In genomic region chr2:46170611-46171385, GRCh38 we compare ENCODE assay signal across 16 cellular contexts.
DNase-seq lines count a peak whose midpoint lies in the region; ATAC-seq and TF ChIP-seq lines count a peak whose summit lies in the region.
"Had no signal": no experiment of that assay in that cellular context is flagged by ENCODE, and none has a peak within 500 bp of the region (broad histone marks: within the 10 kb centered on the region; RNA-seq: fewer than 3 reads in every experiment).

No MANE protein-coding gene starts in this region.

- in situ Hi-C loops in Panc1 (cut with HindIII; ENCODE audit: low pct_unique_long_range_greater_than_20kb, low sequenced_read_pairs) (no loop called here), KBM-7 (cut with MboI; ENCODE audit: low pct_unique_long_range_greater_than_20kb, low sequenced_read_pairs) (no loop called here)

- no peaks in the 10 kb centered on the region for H3K27me3 ChIP-seq in GM23338 (ENCODE audit: insufficient read depth)
- H3K27me3 ChIP-seq in Panc1 (ENCODE audit: control insufficient read depth, insufficient read depth, low read length), result no peaks in the 10 kb centered on the region
- no peaks in the 10 kb centered on the region for H3K27me3 ChIP-seq in esophagus (ENCODE audit: control insufficient read depth in 1 of 2, insufficient read depth in 2 of 2, low read length in 2 of 2)
- H3K27me3 ChIP-seq in smooth muscle cell (ENCODE audit: low read depth), result no peaks in the 10 kb centered on the region
- H3K27me3 ChIP-seq in colonic mucosa, result no peaks in the 10 kb centered on the region
- H3K27me3 ChIP-seq: cardiac muscle cell, pancreas had no signal

- H3K4me3 Mint-ChIP-seq in GM23338, result no peak overlapping the region
- H3K4me3 Mint-ChIP-seq: activated CD4-positive, alpha-beta T cell treated with anti-CD3 and anti-CD28 coated beads, Interleukin-2, amount 10 ng/mL, durations not matched to agents 7 days and 5 days; activated T-helper 17 cell treated with anti-CD3 and anti-CD28 coated beads, Interleukin-2, amount 50 U/mL, for 72 hours; T-helper 17 cell had no signal

- H3K9ac ChIP-seq in smooth muscle cell (ENCODE audit: low read depth) (no peak overlapping the region), colonic mucosa (ENCODE audit: low read depth in 2 of 2, low read length in 2 of 2) (no peak overlapping the region)

- H3K4me2 ChIP-seq in GM23338 (no peak overlapping the region), smooth muscle cell (peak overlapping the region; percentile 42)

- peaks cover 9% of the 10 kb centered on the region for H3K4me1 ChIP-seq in GM23338 (ENCODE audit: insufficient read depth)
- H3K4me1 ChIP-seq in Panc1 (ENCODE audit: control insufficient read depth, insufficient read depth, low read length), result 0 out of 2 replicates have a peak, but pooled peaks cover 3% of the 10 kb centered on the region
- H3K4me1 ChIP-seq in esophagus (ENCODE audit: control insufficient read depth in 2 of 2, insufficient read depth in 2 of 2, low read length in 1 of 2), result peaks cover 3 to 25% of the 10 kb centered on the region in 2 donors
- peaks cover 30% of the 10 kb centered on the region for H3K4me1 ChIP-seq in smooth muscle cell (ENCODE audit: low read depth)
- no peaks in the 10 kb centered on the region for H3K4me1 ChIP-seq in colonic mucosa
- H3K4me1 ChIP-seq: pancreas had no signal

- TF ChIP-seq CTCF in GM23338 (conservative IDR thresholded peaks at IDR 0.05; ENCODE audit: low read depth in 2 of 2), result no peak
- TF ChIP-seq CTCF in Panc1 (IDR thresholded peaks at IDR 0.05), result no peak
- no peak for TF ChIP-seq CTCF in smooth muscle cell (IDR thresholded peaks at IDR 0.05; ENCODE audit: borderline replicate concordance, insufficient read depth, poor library complexity, severe bottlenecking)
- TF ChIP-seq CTCF in colonic mucosa (IDR thresholded peaks at IDR 0.05), result no peak

- H3K9me2 ChIP-seq in GM23338 (ENCODE audit: insufficient read depth), result peaks cover 7% of the 10 kb centered on the region; the same call in 1 of the 2 replicates

- no peak overlapping the region for H2AFZ ChIP-seq in GM23338
- no peak overlapping the region for H2AFZ ChIP-seq in smooth muscle cell (ENCODE audit: low read depth)

- CTCF ChIA-PET in Panc1 (lab: Charles Lee), result no interaction called here

- ATAC-seq in GM23338, result peak; percentile 28
- ATAC-seq in Panc1, result 0 out of 2 replicates have a peak, but pooled peaks have one; percentile 56
- ATAC-seq: activated T-helper 17 cell treated with anti-CD3 and anti-CD28 coated beads, Interleukin-2, amount 50 U/mL, for 72 hours; T-helper 17 cell had no signal

- H3K36me3 ChIP-seq in GM23338 (ENCODE audit: insufficient read depth) (no peaks in the 10 kb centered on the region), Panc1 (ENCODE audit: control insufficient read depth, insufficient read depth, low read length) (no peaks in the 10 kb centered on the region), esophagus (ENCODE audit: control insufficient read depth in 2 of 2, insufficient read depth in 2 of 2, low read length in 1 of 2) (peaks cover 0 to 2% of the 10 kb centered on the region in 2 donors), smooth muscle cell (ENCODE audit: low read depth) (no peaks in the 10 kb centered on the region), colonic mucosa (no peaks in the 10 kb centered on the region)
- H3K36me3 ChIP-seq: cardiac muscle cell, pancreas had no signal

- H3K36me3 Mint-ChIP-seq in GM23338 (ENCODE audit: low read depth), result no peaks in the 10 kb centered on the region

- peaks cover 2% of the 10 kb centered on the region for H3K27me3 Mint-ChIP-seq in GM23338 (ENCODE audit: insufficient read depth, low read depth, poor library complexity)
- H3K27me3 Mint-ChIP-seq: activated CD4-positive, alpha-beta T cell treated with anti-CD3 and anti-CD28 coated beads, Interleukin-2, amount 10 ng/mL, durations not matched to agents 7 days and 5 days; activated T-helper 17 cell treated with anti-CD3 and anti-CD28 coated beads, Interleukin-2, amount 50 U/mL, for 72 hours; T-helper 17 cell had no signal

- POLR2A ChIA-PET in Panc1 (lab: Charles Lee), result interaction anchor here (0.6 kb wide), 1 partner anchor 295 kb away, joined by 5 read pairs; no protein-coding TSS in a partner anchor

- no peak overlapping the region for H3K27ac Mint-ChIP-seq in GM23338
- H3K27ac Mint-ChIP-seq: activated CD4-positive, alpha-beta T cell treated with anti-CD3 and anti-CD28 coated beads, Interleukin-2, amount 10 ng/mL, durations not matched to agents 7 days and 5 days; activated T-helper 17 cell treated with anti-CD3 and anti-CD28 coated beads, Interleukin-2, amount 50 U/mL, for 72 hours; T-helper 17 cell had no signal

- H4K20me1 ChIP-seq in GM23338 (replicated peaks; ENCODE audit: insufficient read depth), result no peaks in the 10 kb centered on the region
- H4K20me1 ChIP-seq in smooth muscle cell (ENCODE audit: low read depth), result no peaks in the 10 kb centered on the region

- H3F3A ChIP-seq in GM23338 (replicated peaks; ENCODE audit: low read depth) (no peaks in the 10 kb centered on the region), smooth muscle cell (ENCODE audit: low read depth) (peaks cover 33% of the 10 kb centered on the region)

- intact Hi-C loops in Panc1 (cut with micrococcal nuclease; ENCODE audit: unreplicated experiment) (no loop called here), colonic mucosa (cut with DNase I) (no loop called here)

- H3K79me2 ChIP-seq in GM23338 (replicated peaks; ENCODE audit: insufficient read depth), result no peaks in the 10 kb centered on the region
- H3K79me2 ChIP-seq in smooth muscle cell (ENCODE audit: low read depth), result no peaks in the 10 kb centered on the region

- H3K4me3 ChIP-seq in GM23338 (no peak overlapping the region), Panc1 (ENCODE audit: low read depth in 2 of 2, low read length in 2 of 2) (no peak overlapping the region), esophagus (ENCODE audit: low read depth in 1 of 2, low read length in 2 of 2) (no peak overlapping the region), smooth muscle cell (no peak overlapping the region), colonic mucosa (no peak overlapping the region)
- H3K4me3 ChIP-seq: cardiac muscle cell, pancreas had no signal

- H3K4me1 Mint-ChIP-seq in GM23338, result peaks cover 23% of the 10 kb centered on the region
- H3K4me1 Mint-ChIP-seq: activated CD4-positive, alpha-beta T cell treated with anti-CD3 and anti-CD28 coated beads, Interleukin-2, amount 10 ng/mL, durations not matched to agents 7 days and 5 days; activated T-helper 17 cell treated with anti-CD3 and anti-CD28 coated beads, Interleukin-2, amount 50 U/mL, for 72 hours; T-helper 17 cell had no signal

- no peak for DNase-seq in GM23338 (ENCODE audit: low spot score)
- no peak for DNase-seq in Panc1 (ENCODE audit: low read depth, low spot score)
- DNase-seq in smooth muscle cell (lab: John Stamatoyannopoulos, UW; ENCODE audit: unreplicated experiment), result no peak
- no peak for DNase-seq in colonic mucosa
- DNase-seq in HUDEP-2 (lab: John Stamatoyannopoulos, UW; ENCODE audit: unreplicated experiment in 76 of 76), result no peak
- no peak for DNase-seq in cortex of kidney (lab: John Stamatoyannopoulos, UW)
- DNase-seq in KBM-7, result no peak
- DNase-seq: activated CD4-positive, alpha-beta T cell treated with anti-CD3 and anti-CD28 coated beads, Interleukin-2, amount 10 ng/mL, durations not matched to agents 7 days and 5 days; C1 segment of cervical spinal cord; OCI-M1; pancreas; stimulated activated CD8-positive, alpha-beta memory T cell treated with anti-CD3 and anti-CD28 coated beads, Interleukin-4, amount 100 ng/mL, for 48 hours; T-helper 17 cell had no signal

- 43 to 57% methylated on average over 10 of the region's 10 CpGs for WGBS in esophagus, 2 donors
- WGBS in smooth muscle cell (ENCODE audit: low lambda C conversion rate), result 48% methylated on average over 10 of the region's 10 CpGs

- no peaks in the 10 kb centered on the region; the same call in 2 of the 3 replicates for H3K9me3 Mint-ChIP-seq in GM23338
- H3K9me3 Mint-ChIP-seq: activated CD4-positive, alpha-beta T cell treated with anti-CD3 and anti-CD28 coated beads, Interleukin-2, amount 10 ng/mL, durations not matched to agents 7 days and 5 days; activated T-helper 17 cell treated with anti-CD3 and anti-CD28 coated beads, Interleukin-2, amount 50 U/mL, for 72 hours had no signal

- H3K9me3 ChIP-seq in Panc1 (ENCODE audit: control insufficient read depth, insufficient read depth, low read depth, low read length) (no peaks in the 10 kb centered on the region), esophagus (ENCODE audit: control insufficient read depth in 2 of 2, insufficient read depth in 1 of 2, low read depth in 1 of 2, low read length in 1 of 2) (peaks cover 0 to 2% of the 10 kb centered on the region in 2 donors), smooth muscle cell (replicated peaks; ENCODE audit: low read depth) (no peaks in the 10 kb centered on the region), colonic mucosa (no peaks in the 10 kb centered on the region)
- H3K9me3 ChIP-seq: pancreas had no signal

- H3K27ac ChIP-seq in GM23338 (ENCODE audit: low read depth), result no peak overlapping the region
- H3K27ac ChIP-seq in Panc1 (ENCODE audit: low read length), result no peak overlapping the region
- peak overlapping the region; percentile 73 to 96 for H3K27ac ChIP-seq in esophagus (ENCODE audit: low read depth in 2 of 2, low read length in 1 of 2)
- peak overlapping the region; percentile 54 for H3K27ac ChIP-seq in smooth muscle cell (ENCODE audit: low read depth)
- H3K27ac ChIP-seq in colonic mucosa, result no peak overlapping the region
- H3K27ac ChIP-seq: cardiac muscle cell, pancreas had no signal

- BruUV-seq in Panc1 (replicated peaks; lab: Mats Ljungman, UMichigan), result no TSS peak

Comparison
In these comparisons a context has a peak if more than half of its experiments do, and no peak if none do; other contexts are left out.
1. H3K27ac ChIP-seq: peak in esophagus (2 of 2) and smooth muscle cell (single experiment); none in GM23338 (single experiment), Panc1 (single experiment) and colonic mucosa (single experiment).